Comparison of ENCODE assay signal across 11 cellular contexts in genomic region chr13:90445179-90445578, GRCh38.
DNase-seq lines count a peak whose midpoint lies in the region; ATAC-seq, FAIRE-seq and TF ChIP-seq lines count a peak whose summit lies in the region.
"Had no signal": no experiment of that assay in that cellular context is flagged by ENCODE, and none has a peak within 500 bp of the region (broad histone marks: within the 10 kb centered on the region; RNA-seq: fewer than 3 reads in every experiment).

No MANE protein-coding gene starts in this region.

- H3K56ac ChIP-seq in H1 (replicated peaks; ENCODE audit: insufficient read length, low read depth, low read length), result no peak overlapping the region

- H3K4me3 ChIP-seq in MG63 (no peak overlapping the region), H1 (ENCODE audit: extremely low read depth in 1 of 4, insufficient read depth in 2 of 4, low read depth in 3 of 4, low read length in 4 of 4) (no peak overlapping the region)

- H4K91ac ChIP-seq in H1 (replicated peaks; ENCODE audit: insufficient read length, low read length), result no peak overlapping the region

- DNase-seq in COLO829 (ENCODE audit: low spot score), result peak; percentile 37
- DNase-seq in MG63, result peak; percentile 83
- DNase-seq in H1 (ENCODE audit: low read depth in 1 of 2, low spot score in 2 of 2), result peak in 1 of 2 experiments; percentile 31
- DNase-seq in myocyte (ENCODE audit: low read depth), result peak; percentile 88
- no peak for DNase-seq in activated naive CD4-positive, alpha-beta T cell treated with anti-CD3 and anti-CD28 coated beads, Interleukin-2, amount 50 U/mL, for 72 hours (ENCODE audit: low spot score in 2 of 2)
- no peak for DNase-seq in NCI-H446 treated with DMSO at 0.1 percent for 48 hours (lab: John Stamatoyannopoulos, UW)
- no peak for DNase-seq in activated CD4-positive, alpha-beta memory T cell treated with anti-CD3 and anti-CD28 coated beads for 36 hours
- no peak for DNase-seq in glutamatergic neuron
- DNase-seq: activated B cell treated with CpG ODN at 0.5 μM for 24 hours, DND-41, NCI-H526 had no signal

- no peak overlapping the region for H2AFZ ChIP-seq in H1 (ENCODE audit: low read length)

- no peak overlapping the region for H3K23ac ChIP-seq in H1 (ENCODE audit: insufficient read length)

- H3K23me2 ChIP-seq in H1 (ENCODE audit: low read depth, low read length), result no peaks in the 10 kb centered on the region

- no peak overlapping the region for H2AK5ac ChIP-seq in H1 (ENCODE audit: low read depth, low read length)

- no peak overlapping the region for H3K4ac ChIP-seq in H1 (replicated peaks; ENCODE audit: insufficient read length, low read depth, low read length)

- no peak overlapping the region for H3K4me3 Mint-ChIP-seq in activated CD4-positive, alpha-beta memory T cell treated with anti-CD3 and anti-CD28 coated beads for 36 hours
- no peak overlapping the region for H3K4me3 Mint-ChIP-seq in glutamatergic neuron (ENCODE audit: unreplicated experiment)
- H3K4me3 Mint-ChIP-seq: activated B cell treated with CpG ODN at 0.5 μM for 24 hours had no signal

- CTCF ChIA-PET in H1 (lab: Charles Lee; ENCODE audit: partially characterized antibody), result interaction anchor here (0.6 kb wide), 1 partner anchor 514 kb away, joined by 3 read pairs; no protein-coding TSS in a partner anchor
- CTCF ChIA-PET in activated CD4-positive, alpha-beta memory T cell treated with anti-CD3 and anti-CD28 coated beads for 36 hours (lab: Charles Lee), result interaction anchor here (1.0 kb wide), 1 partner anchor 29 kb away, joined by 4 read pairs; no protein-coding TSS in a partner anchor

- no peaks in the 10 kb centered on the region for H3K4me1 Mint-ChIP-seq in activated CD4-positive, alpha-beta memory T cell treated with anti-CD3 and anti-CD28 coated beads for 36 hours (ENCODE audit: low read depth)
- no peaks in the 10 kb centered on the region for H3K4me1 Mint-ChIP-seq in glutamatergic neuron (ENCODE audit: low read depth, unreplicated experiment)
- H3K4me1 Mint-ChIP-seq: activated B cell treated with CpG ODN at 0.5 μM for 24 hours had no signal

- no peak overlapping the region for H3K14ac ChIP-seq in H1 (ENCODE audit: insufficient read length)

- H3K36me3 ChIP-seq in MG63 (no peaks in the 10 kb centered on the region), H1 (ENCODE audit: control insufficient read depth in 2 of 4, insufficient read depth in 4 of 4, low read length in 3 of 4) (no peaks in the 10 kb centered on the region)

- no peak overlapping the region for H3K9ac ChIP-seq in H1 (replicated peaks in 1 of 4; ENCODE audit: extremely low read depth in 1 of 4, low read depth in 3 of 4, low read length in 3 of 4)

- no peaks in the 10 kb centered on the region for H4K20me1 ChIP-seq in H1 (replicated peaks in 1 of 2; ENCODE audit: control insufficient read depth in 1 of 2, insufficient read depth in 2 of 2, low read length in 2 of 2)

- H3K4me2 ChIP-seq in H1 (ENCODE audit: insufficient read depth in 1 of 2, low read depth in 2 of 2, low read length in 2 of 2), result no peak overlapping the region

- no peaks in the 10 kb centered on the region for H3K27me3 Mint-ChIP-seq in activated CD4-positive, alpha-beta memory T cell treated with anti-CD3 and anti-CD28 coated beads for 36 hours
- no peaks in the 10 kb centered on the region for H3K27me3 Mint-ChIP-seq in glutamatergic neuron (ENCODE audit: unreplicated experiment)
- H3K27me3 Mint-ChIP-seq: activated B cell treated with CpG ODN at 0.5 μM for 24 hours had no signal

- TF ChIP-seq EP300 in H1 (IDR thresholded peaks at IDR 0.05; ENCODE audit: borderline replicate concordance in 1 of 2, low read depth in 2 of 2, low read length in 2 of 2), result no peak

- POLR2A ChIA-PET in H1 (lab: Charles Lee; ENCODE audit: partially characterized antibody), result no interaction called here
- POLR2A ChIA-PET in activated CD4-positive, alpha-beta memory T cell treated with anti-CD3 and anti-CD28 coated beads for 36 hours (lab: Charles Lee), result no interaction called here

- H4K5ac ChIP-seq in H1 (ENCODE audit: insufficient read length, low read depth, low read length), result no peak overlapping the region

- H3K18ac ChIP-seq in H1 (ENCODE audit: extremely low read depth, low read length), result no peak overlapping the region

- no peak for TF ChIP-seq POLR2A in H1 (IDR thresholded peaks at IDR 0.05; ENCODE audit: control extremely low read depth in 1 of 2, low read depth in 2 of 2, low read length in 2 of 2)

- no peak overlapping the region for H2BK12ac ChIP-seq in H1 (ENCODE audit: low read depth, low read length)

- intact Hi-C loops in activated CD4-positive, alpha-beta memory T cell treated with anti-CD3 and anti-CD28 coated beads for 36 hours (cut with micrococcal nuclease), result no loop called here

- H2BK120ac ChIP-seq in H1 (replicated peaks; ENCODE audit: low read depth, low read length), result no peak overlapping the region

- H3K79me2 ChIP-seq in H1 (ENCODE audit: control insufficient read depth in 1 of 2, insufficient read depth in 2 of 2, low read length in 2 of 2), result no peaks in the 10 kb centered on the region

- 63% methylated on average over 2 of the region's 2 CpGs; no CpG with 5 or more reads in 1 of the 2 experiments for WGBS in H1 (ENCODE audit: extremely low coverage in 1 of 2, insufficient coverage in 1 of 2, insufficient read length in 1 of 2, insufficient replicate concordance in 2 of 2, low coverage in 1 of 2, low lambda C conversion rate in 2 of 2, missing lambda C conversion rate in 1 of 2), 2 experiments

- no peak overlapping the region for H4K8ac ChIP-seq in H1 (ENCODE audit: extremely low read depth, insufficient read depth, low read length)

- TF ChIP-seq RAD21 in H1 (IDR thresholded peaks at IDR 0.05 in 1 of 2, conservative IDR thresholded peaks at IDR 0.05 in 1 of 2; ENCODE audit: low read depth in 2 of 2, low read length in 2 of 2), result no peak

- H3K9me3 ChIP-seq in MG63 (peaks cover 2% of the 10 kb centered on the region; the same call in 1 of the 2 replicates), H1 (ENCODE audit: insufficient read depth in 2 of 2, low read depth in 1 of 2, low read length in 1 of 2) (no peaks in the 10 kb centered on the region)

- no peak overlapping the region for H2BK15ac ChIP-seq in H1 (ENCODE audit: low read length)

- H3K27ac ChIP-seq in H1 (ENCODE audit: low read depth, low read length), result no peak overlapping the region

- H3K36me3 Mint-ChIP-seq in activated naive CD4-positive, alpha-beta T cell treated with anti-CD3 and anti-CD28 coated beads, Interleukin-2, amount 50 U/mL, for 72 hours, result no peaks in the 10 kb centered on the region
- H3K36me3 Mint-ChIP-seq in activated CD4-positive, alpha-beta memory T cell treated with anti-CD3 and anti-CD28 coated beads for 36 hours, result no peaks in the 10 kb centered on the region
- no peaks in the 10 kb centered on the region for H3K36me3 Mint-ChIP-seq in glutamatergic neuron (ENCODE audit: unreplicated experiment)

- no peak overlapping the region for H2BK20ac ChIP-seq in H1 (ENCODE audit: low read length)

- no peaks in the 10 kb centered on the region for H3K79me1 ChIP-seq in H1 (ENCODE audit: low read depth, low read length)

- H2BK5ac ChIP-seq in H1 (ENCODE audit: low read depth, low read length), result no peak overlapping the region

- no peak for FAIRE-seq in H1 (lab: Jason Lieb, UNC)

- no peak for TF ChIP-seq CTCF in H1 (IDR thresholded peaks at IDR 0.05; ENCODE audit: control extremely low read depth in 1 of 3, insufficient read depth in 1 of 3, low read depth in 1 of 3, low read length in 3 of 3)
- no peak for TF ChIP-seq CTCF in glutamatergic neuron (IDR thresholded peaks at IDR 0.05; ENCODE audit: partially characterized antibody, unreplicated experiment)

- peaks cover 5 to 14% of the 10 kb centered on the region in 2 donors for H3K9me3 Mint-ChIP-seq in activated naive CD4-positive, alpha-beta T cell treated with anti-CD3 and anti-CD28 coated beads, Interleukin-2, amount 50 U/mL, for 72 hours
- peaks cover 21% of the 10 kb centered on the region for H3K9me3 Mint-ChIP-seq in activated CD4-positive, alpha-beta memory T cell treated with anti-CD3 and anti-CD28 coated beads for 36 hours
- H3K9me3 Mint-ChIP-seq in glutamatergic neuron (ENCODE audit: unreplicated experiment), result no peaks in the 10 kb centered on the region

- H3K4me1 ChIP-seq in H1 (replicated peaks in 1 of 4; ENCODE audit: control insufficient read depth in 3 of 4, insufficient read depth in 4 of 4, low read length in 3 of 4), result no peaks in the 10 kb centered on the region

- no peak for ATAC-seq in activated naive CD4-positive, alpha-beta T cell treated with anti-CD3 and anti-CD28 coated beads, Interleukin-2, amount 50 U/mL, for 72 hours

- no peak overlapping the region for H3K27ac Mint-ChIP-seq in activated naive CD4-positive, alpha-beta T cell treated with anti-CD3 and anti-CD28 coated beads, Interleukin-2, amount 50 U/mL, for 72 hours
- H3K27ac Mint-ChIP-seq in activated CD4-positive, alpha-beta memory T cell treated with anti-CD3 and anti-CD28 coated beads for 36 hours, result no peak overlapping the region
- no peak overlapping the region for H3K27ac Mint-ChIP-seq in glutamatergic neuron (ENCODE audit: unreplicated experiment)
- H3K27ac Mint-ChIP-seq: activated B cell treated with CpG ODN at 0.5 μM for 24 hours had no signal

- H3K27me3 ChIP-seq in MG63, result no peaks in the 10 kb centered on the region
- H3K27me3 ChIP-seq in H1 (replicated peaks in 1 of 4; ENCODE audit: control insufficient read depth in 3 of 4, extremely low read depth in 1 of 4, insufficient read depth in 3 of 4, low read length in 3 of 4), result no peaks in the 10 kb centered on the region

TF ChIP-seq in H1, 55 proteins besides CTCF, POLR2A, EP300 and RAD21:
- peak; percentile 90 for TF ChIP-seq TEAD4 (IDR thresholded peaks at IDR 0.05; ENCODE audit: low read depth, low read length)
- no peak for TF ChIP-seq SIN3A (conservative IDR thresholded peaks at IDR 0.05 in 1 of 2, IDR thresholded peaks at IDR 0.05 in 1 of 2; ENCODE audit: low read depth in 1 of 2, low read length in 2 of 2)

Comparison
In these comparisons a context has a peak if more than half of its experiments do, and no peak if none do; other contexts are left out.
1. DNase-seq: peak in COLO829 (single experiment), MG63 (single experiment) and myocyte (single experiment); none in activated naive CD4-positive, alpha-beta T cell treated with anti-CD3 and anti-CD28 coated beads, Interleukin-2, amount 50 U/mL, for 72 hours (0 of 2), NCI-H446 treated with DMSO at 0.1 percent for 48 hours (single experiment), activated CD4-positive, alpha-beta memory T cell treated with anti-CD3 and anti-CD28 coated beads for 36 hours (single experiment) and glutamatergic neuron (single experiment).